ENCODE assay signal across 26 cellular contexts in genomic region chr12:58647495-58647894, GRCh38.
"Had no signal": no experiment of that assay in that cellular context is flagged by ENCODE, and none has a peak within 500 bp of the region (broad histone marks: within the 10 kb centered on the region; RNA-seq: fewer than 3 reads in every experiment).

No MANE protein-coding gene starts in this region.

- H3K27me3 Mint-ChIP-seq: activated B cell treated with CpG ODN at 0.5 μM for 24 hours; activated naive CD8-positive, alpha-beta T cell had no signal

- DNase-seq: activated B cell treated with CpG ODN at 0.5 μM for 24 hours; activated CD4-positive, alpha-beta T cell treated with anti-CD3 and anti-CD28 coated beads for 4 hours; activated CD4-positive, alpha-beta T cell treated with anti-CD3 and anti-CD28 coated beads, Interleukin-2, amount 50 U/mL, for 48 hours; activated CD8-positive, alpha-beta memory T cell treated with anti-CD3 and anti-CD28 coated beads, Interleukin-2, amount 50 U/mL, for 48 hours; activated naive CD4-positive, alpha-beta T cell; activated T-cell treated with anti-CD3 and anti-CD28 coated beads, Interleukin-2, amount 50 U/mL, for 4 hours; amniotic stem cell; dermis blood vessel endothelial cell; effector CD8-positive, alpha-beta T cell; left lung; natural killer cell; ovary; psoas muscle; stimulated activated CD4-positive, alpha-beta T cell treated with anti-CD3 and anti-CD28 coated beads, Interleukin-12 subunit alpha, Interleukin-12 subunit beta, amount 100 ng/mL, for 4 hours; stimulated activated CD4-positive, alpha-beta T cell treated with anti-CD3 and anti-CD28 coated beads, Interleukin-4, amount 100 ng/mL, for 4 hours; substantia nigra; T-helper 1 cell; T-helper 9 cell had no signal

- ATAC-seq: activated T-cell treated with anti-CD3 and anti-CD28 coated beads, Interleukin-2, amount 50 U/mL, for 4 hours; gastroesophageal sphincter; left lung; natural killer cell; psoas muscle had no signal

- H3K27me3 ChIP-seq: cardiac muscle cell, gastroesophageal sphincter, left lung, ovary, right atrium auricular region, tibial nerve had no signal

- H3K4me3 Mint-ChIP-seq: activated B cell treated with CpG ODN at 0.5 μM for 24 hours; activated naive CD8-positive, alpha-beta T cell; activated T-cell treated with anti-CD3 and anti-CD28 coated beads, Interleukin-2, amount 50 U/mL, for 4 hours; natural killer cell; stimulated activated naive CD8-positive, alpha-beta T cell treated with anti-CD3 and anti-CD28 coated beads, Interleukin-15, Interleukin-2, amounts not matched to agents 100 ng/mL and 50 ng/mL, for 24 hours had no signal

- H3K27ac Mint-ChIP-seq: activated B cell treated with CpG ODN at 0.5 μM for 24 hours; activated naive CD8-positive, alpha-beta T cell; activated T-helper 2 cell treated with anti-CD3 and anti-CD28 coated beads, Interferon-gamma antibody, Interleukin-2, Interleukin-4, amounts not matched to agents 10 μg/mL and 5 μg/mL and 100 μg/mL, durations not matched to agents 14 hours and 24 hours and 36 hours; natural killer cell; stimulated activated naive CD8-positive, alpha-beta T cell treated with anti-CD3 and anti-CD28 coated beads, Interleukin-15, Interleukin-2, amounts not matched to agents 100 ng/mL and 50 ng/mL, for 24 hours had no signal

- H3K9me3 ChIP-seq: gastroesophageal sphincter, left lung, ovary, psoas muscle, right atrium auricular region, tibial nerve had no signal

- H3K27ac ChIP-seq: cardiac muscle cell, gastroesophageal sphincter, left lung, ovary, psoas muscle, right atrium auricular region, tibial nerve had no signal

- H3K9me3 Mint-ChIP-seq: activated T-cell treated with anti-CD3 and anti-CD28 coated beads, Interleukin-2, amount 50 U/mL, for 4 hours; activated T-helper 2 cell treated with anti-CD3 and anti-CD28 coated beads, Interferon-gamma antibody, Interleukin-2, Interleukin-4, amounts not matched to agents 10 μg/mL and 5 μg/mL and 100 μg/mL, durations not matched to agents 14 hours and 24 hours and 36 hours had no signal

- H3K36me3 Mint-ChIP-seq: activated naive CD8-positive, alpha-beta T cell; natural killer cell had no signal

- H3K4me1 Mint-ChIP-seq: activated B cell treated with CpG ODN at 0.5 μM for 24 hours, natural killer cell had no signal

- H3K4me3 ChIP-seq: cardiac muscle cell, gastroesophageal sphincter, left lung, lung, ovary, psoas muscle, right atrium auricular region, tibial nerve had no signal

- H3K4me1 ChIP-seq: gastroesophageal sphincter, left lung, psoas muscle, right atrium auricular region had no signal

- H3K36me3 ChIP-seq: cardiac muscle cell, gastroesophageal sphincter, left lung, ovary, right atrium auricular region, tibial nerve had no signal
